In the genomic region with DNA sequence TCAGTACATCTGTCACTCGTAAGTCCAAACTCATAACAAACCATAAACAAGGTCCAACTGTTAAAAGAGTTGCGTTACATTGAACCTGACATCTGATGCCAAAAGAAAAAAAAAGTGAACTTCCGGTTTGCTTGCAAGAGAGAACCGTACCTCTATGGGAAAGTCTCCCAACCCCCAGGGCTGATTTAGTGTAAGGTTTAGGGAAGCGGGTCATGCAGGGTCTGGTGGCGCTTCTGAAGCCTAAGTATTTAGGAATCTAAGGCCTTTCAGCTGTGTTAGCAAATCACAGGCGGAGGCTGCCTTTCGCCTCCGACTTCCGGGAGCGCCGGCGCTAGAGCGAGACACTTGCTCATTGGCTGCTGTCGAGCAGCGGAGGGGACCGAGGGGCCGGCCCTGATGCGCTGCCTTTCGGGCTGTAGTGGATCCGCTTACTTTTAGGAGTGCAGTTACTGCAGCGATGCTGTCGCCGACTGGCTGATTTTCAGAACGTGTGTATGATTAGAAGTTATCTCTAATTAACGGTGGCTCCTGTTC, we compare ENCODE assay signal across 8 cellular contexts. TPM values are rescaled to one million over a fixed set of nuclear protein-coding genes. Genes with fewer than 3 reads are reported as not detected.
DNase-seq lines count a peak whose midpoint lies in the region; ATAC-seq and TF ChIP-seq lines count a peak whose summit lies in the region.

No MANE protein-coding gene starts in this region.

- no peaks in the 10 kb centered on the region for H3K36me3 ChIP-seq in esophagus muscularis mucosa
- no peaks in the 10 kb centered on the region for H3K36me3 ChIP-seq in muscle layer of duodenum (ENCODE audit: control insufficient read depth in 1 of 2, insufficient read depth in 2 of 2, low read length in 2 of 2)

- no peak for TF ChIP-seq POLR2A in esophagus muscularis mucosa (IDR thresholded peaks at IDR 0.05; ENCODE audit: low read depth)

- 2% methylated on average over 10 of the region's 26 CpGs for WGBS in esophagus muscularis mucosa

- H3K27ac ChIP-seq in esophagus muscularis mucosa (replicated peaks in 1 of 4) (peak overlapping the region; percentile 83 to 85 (median 84)), muscle layer of duodenum (ENCODE audit: low read length) (peak overlapping the region; percentile 93)

- H3K4me3 ChIP-seq in Jurkat, Clone E6-1 (ENCODE audit: low read length) = peak overlapping the region; percentile 53
- H3K4me3 ChIP-seq in esophagus muscularis mucosa (peak overlapping the region; percentile 48 to 59 (median 55)), muscle layer of duodenum (ENCODE audit: low read depth in 1 of 2, low read length in 2 of 2) (peak overlapping the region; percentile 54 to 77)

- DNase-seq in DMS53 treated with DMSO at 0.1 percent for 48 hours (lab: John Stamatoyannopoulos, UW; ENCODE audit: unreplicated experiment) = peak; percentile 94
- DNase-seq in Jurkat, Clone E6-1 (ENCODE audit: low read depth, low spot score) = peak; percentile 70
- peak; percentile 88 to 90 for DNase-seq in activated T-cell treated with anti-CD3 and anti-CD28 coated beads, Interleukin-2, amount 50 U/mL, for 48 hours
- DNase-seq in esophagus muscularis mucosa (ENCODE audit: extremely low spot score) = peak; percentile 95
- peak; percentile 55 to 73 for DNase-seq in stimulated activated CD8-positive, alpha-beta memory T cell treated with anti-CD3 and anti-CD28 coated beads, Interleukin-7, amount 100 ng/mL, for 1 hour (ENCODE audit: low read depth in 2 of 2)

- no peak for TF ChIP-seq EP300 in esophagus muscularis mucosa (IDR thresholded peaks at IDR 0.05)

- H3K27me3 ChIP-seq in esophagus muscularis mucosa = no peaks in the 10 kb centered on the region
- H3K27me3 ChIP-seq in muscle layer of duodenum (ENCODE audit: low read depth, low read length) = no peaks in the 10 kb centered on the region

- ATAC-seq in GM21723 (IDR thresholded peaks at IDR 0.05; ENCODE audit: unreplicated experiment) = peak; percentile 100

- intact Hi-C loops in esophagus muscularis mucosa (cut with DNase I) = no loop called here

- H3K9me3 ChIP-seq in esophagus muscularis mucosa (peaks cover 0 to 8% (median 0%) of the 10 kb centered on the region in 4 donors), muscle layer of duodenum (ENCODE audit: control insufficient read depth in 1 of 2, low read length in 2 of 2) (peaks cover 0 to 4% of the 10 kb centered on the region in 2 donors)

- H3K4me1 ChIP-seq in esophagus muscularis mucosa (peaks cover 3 to 9% (median 6%) of the 10 kb centered on the region in 4 donors), muscle layer of duodenum (ENCODE audit: control insufficient read depth in 1 of 2, insufficient read depth in 2 of 2, low read length in 2 of 2) (peaks cover 0 to 4% of the 10 kb centered on the region in 2 donors)

- no peak for TF ChIP-seq CTCF in esophagus muscularis mucosa (IDR thresholded peaks at IDR 0.05)

TF ChIP-seq in PFSK-1, 5 proteins besides CTCF, POLR2A, EP300 and RAD21:
- TF ChIP-seq POLR2AphosphoS5 (IDR thresholded peaks at IDR 0.05; ENCODE audit: low read depth, low read length) (peak; percentile 76; the same call in 1 of the 2 replicates), TAF1 (IDR thresholded peaks at IDR 0.05; ENCODE audit: borderline replicate concordance, insufficient read depth, low read length) (no peak; the same call in 1 of the 2 replicates), FOXP2 (optimal IDR thresholded peaks at IDR 0.05; ENCODE audit: borderline replicate concordance, extremely low read depth, extremely low read length, insufficient read depth) (no peak)
- TF ChIP-seq, protein P1, sequence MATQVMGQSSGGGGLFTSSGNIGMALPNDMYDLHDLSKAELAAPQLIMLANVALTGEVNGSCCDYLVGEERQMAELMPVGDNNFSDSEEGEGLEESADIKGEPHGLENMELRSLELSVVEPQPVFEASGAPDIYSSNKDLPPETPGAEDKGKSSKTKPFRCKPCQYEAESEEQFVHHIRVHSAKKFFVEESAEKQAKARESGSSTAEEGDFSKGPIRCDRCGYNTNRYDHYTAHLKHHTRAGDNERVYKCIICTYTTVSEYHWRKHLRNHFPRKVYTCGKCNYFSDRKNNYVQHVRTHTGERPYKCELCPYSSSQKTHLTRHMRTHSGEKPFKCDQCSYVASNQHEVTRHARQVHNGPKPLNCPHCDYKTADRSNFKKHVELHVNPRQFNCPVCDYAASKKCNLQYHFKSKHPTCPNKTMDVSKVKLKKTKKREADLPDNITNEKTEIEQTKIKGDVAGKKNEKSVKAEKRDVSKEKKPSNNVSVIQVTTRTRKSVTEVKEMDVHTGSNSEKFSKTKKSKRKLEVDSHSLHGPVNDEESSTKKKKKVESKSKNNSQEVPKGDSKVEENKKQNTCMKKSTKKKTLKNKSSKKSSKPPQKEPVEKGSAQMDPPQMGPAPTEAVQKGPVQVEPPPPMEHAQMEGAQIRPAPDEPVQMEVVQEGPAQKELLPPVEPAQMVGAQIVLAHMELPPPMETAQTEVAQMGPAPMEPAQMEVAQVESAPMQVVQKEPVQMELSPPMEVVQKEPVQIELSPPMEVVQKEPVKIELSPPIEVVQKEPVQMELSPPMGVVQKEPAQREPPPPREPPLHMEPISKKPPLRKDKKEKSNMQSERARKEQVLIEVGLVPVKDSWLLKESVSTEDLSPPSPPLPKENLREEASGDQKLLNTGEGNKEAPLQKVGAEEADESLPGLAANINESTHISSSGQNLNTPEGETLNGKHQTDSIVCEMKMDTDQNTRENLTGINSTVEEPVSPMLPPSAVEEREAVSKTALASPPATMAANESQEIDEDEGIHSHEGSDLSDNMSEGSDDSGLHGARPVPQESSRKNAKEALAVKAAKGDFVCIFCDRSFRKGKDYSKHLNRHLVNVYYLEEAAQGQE (IDR thresholded peaks at IDR 0.05; ENCODE audit: insufficient read depth in 1 of 2, low read depth in 2 of 2, low read length in 2 of 2) = 0 out of 4 replicates have a peak, but pooled peaks of 1 of the 2 experiments have one; percentile 8

RNA-seq across cellular contexts. Expression of a gene that starts 12.0 kb away (rescaled TPM):
- polyA plus RNA-seq in Jurkat, Clone E6-1 (2012; ENCODE audit: insufficient read depth, insufficient read length) = 48.8 TPM
- polyA plus RNA-seq in PFSK-1 (2012; ENCODE audit: insufficient read length, low read depth) = 111 TPM
- total RNA-seq in esophagus muscularis mucosa = 10 to 100 TPM; 19.5 to 52.4 (median 35.4) TPM

RNA-seq across cellular contexts. Expression of a gene that starts 55.9 kb away (rescaled TPM):
- 48.7 TPM for polyA plus RNA-seq in Jurkat, Clone E6-1 (2012; ENCODE audit: insufficient read depth, insufficient read length)
- polyA plus RNA-seq in PFSK-1 (2012; ENCODE audit: insufficient read length, low read depth) = 36.9 TPM
- total RNA-seq in esophagus muscularis mucosa = 10 to 100 TPM; 65.8 to 94.1 (median 72.6) TPM

Comparison
In these comparisons a context has a peak if more than half of its experiments do, and no peak if none do; other contexts are left out.
1. Peak in every context shown above with its lines: DNase-seq, ATAC-seq, H3K4me3 ChIP-seq and H3K27ac ChIP-seq.